Comparison of ENCODE assay signal across 2 cellular contexts in genomic region chr2:231411871-231412615, GRCh38.
TF ChIP-seq lines count a peak whose summit lies in the region.

No MANE protein-coding gene starts in this region.

TF ChIP-seq in HCT116, 20 proteins besides CTCF, POLR2A, EP300 and RAD21:
- TF ChIP-seq EZH2 (IDR thresholded peaks at IDR 0.05): no peak
- TF ChIP-seq ZBTB33 (IDR thresholded peaks at IDR 0.05; ENCODE audit: extremely low read depth, insufficient replicate concordance, low read length): no peak
- no peak for TF ChIP-seq ZFX (IDR thresholded peaks at IDR 0.05)
- TF ChIP-seq TCF7L2 (IDR thresholded peaks at IDR 0.05; ENCODE audit: borderline replicate concordance, extremely low read depth, insufficient read depth, insufficient read length): no peak
- no peak for TF ChIP-seq CEBPB (IDR thresholded peaks at IDR 0.05; ENCODE audit: low read depth)
- no peak; the same call in 1 of the 2 replicates for TF ChIP-seq EGR1 (IDR thresholded peaks at IDR 0.05; ENCODE audit: low read depth)
- TF ChIP-seq YY1 (IDR thresholded peaks at IDR 0.05; ENCODE audit: extremely low read depth, insufficient replicate concordance, low read depth, low read length): no peak

TF ChIP-seq in GM12878, 131 proteins besides CTCF, POLR2A, EP300 and RAD21:
- TF ChIP-seq SMARCA5 (IDR thresholded peaks at IDR 0.05) (peak; percentile 69; the same call in 1 of the 2 replicates), BHLHE40 (IDR thresholded peaks at IDR 0.05; ENCODE audit: borderline replicate concordance in 1 of 2, low read depth in 2 of 2, low read length in 1 of 2) (peak; percentile 13 to 46; a peak in 1 of 4 replicates), YY1 (IDR thresholded peaks at IDR 0.05; ENCODE audit: low read depth, low read length) (peak; percentile 70), SMC3 (IDR thresholded peaks at IDR 0.05; ENCODE audit: borderline replicate concordance, low read length) (peak; percentile 54), MEF2B (IDR thresholded peaks at IDR 0.05; ENCODE audit: partially characterized antibody, poor library complexity, severe bottlenecking) (peak; percentile 20), HCFC1 (IDR thresholded peaks at IDR 0.05; ENCODE audit: low read length) (0 out of 2 replicates have a peak, but pooled peaks have one; percentile 20), GATAD2B (conservative IDR thresholded peaks at IDR 0.05; ENCODE audit: low read depth) (0 out of 2 replicates have a peak, but pooled peaks have one; percentile 53), RELA (IDR thresholded peaks at IDR 0.05; ENCODE audit: borderline replicate concordance, partially characterized antibody) (peak; percentile 25), CREM (IDR thresholded peaks at IDR 0.05; ENCODE audit: low read depth) (peak; percentile 61; the same call in 1 of the 2 replicates), TCF12 (IDR thresholded peaks at IDR 0.05; ENCODE audit: low read depth, low read length) (0 out of 2 replicates have a peak, but pooled peaks have one; percentile 8), IKZF1 (conservative IDR thresholded peaks at IDR 0.05) (0 out of 2 replicates have a peak, but pooled peaks have one; percentile 46), BCLAF1 (IDR thresholded peaks at IDR 0.05) (no peak), ATF7 (IDR thresholded peaks at IDR 0.05; ENCODE audit: low read depth) (no peak), CHD2 (IDR thresholded peaks at IDR 0.05; ENCODE audit: borderline replicate concordance, low read depth, low read length) (no peak), TARDBP (IDR thresholded peaks at IDR 0.05; ENCODE audit: borderline replicate concordance) (no peak), RUNX3 (IDR thresholded peaks at IDR 0.05; ENCODE audit: low read length) (peak; percentile 38; the same call in 1 of the 2 replicates), CREB1 (IDR thresholded peaks at IDR 0.05; ENCODE audit: low read depth) (peak; percentile 71)
